ENCODE assay signal across 12 cellular contexts in the genomic region with DNA sequence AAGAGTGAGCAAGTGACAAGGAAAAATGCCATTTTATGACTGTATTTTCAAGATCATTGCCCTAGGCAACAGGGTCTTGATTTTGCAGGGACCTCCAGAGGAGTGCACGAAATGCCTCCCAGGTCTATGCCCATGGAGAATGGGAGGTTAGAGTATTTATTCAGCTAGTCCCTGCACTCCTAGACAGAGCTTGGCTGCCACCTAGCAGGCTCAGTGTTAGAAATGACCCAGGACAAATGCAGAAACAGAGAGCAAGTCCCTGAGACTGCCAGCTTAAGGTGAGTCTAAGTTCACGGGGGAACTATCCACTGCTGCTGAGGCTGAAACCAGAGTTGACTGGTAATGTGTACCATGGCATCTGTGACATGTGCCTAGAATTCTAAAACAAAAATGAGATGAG.
DNase-seq lines count a peak whose midpoint lies in the region; ATAC-seq and TF ChIP-seq lines count a peak whose summit lies in the region.
"Had no signal": no experiment of that assay in that cellular context is flagged by ENCODE, and none has a peak within 500 bp of the region (broad histone marks: within the 10 kb centered on the region; RNA-seq: fewer than 3 reads in every experiment).

No MANE protein-coding gene starts in this region.

- POLR2A ChIA-PET in PC-3 (lab: Charles Lee; ENCODE audit: unreplicated experiment) = no interaction called here
- POLR2A ChIA-PET in OCI-LY7 (lab: Charles Lee) = no interaction called here

- WGBS in right cardiac atrium = 42% methylated on average over 2 of the region's 2 CpGs

- H3K36me3 ChIP-seq in left ventricle myocardium inferior = no peaks in the 10 kb centered on the region
- H3K36me3 ChIP-seq in PC-3 (ENCODE audit: low read depth, low read length) = no peaks in the 10 kb centered on the region
- H3K36me3 ChIP-seq in OCI-LY7 (ENCODE audit: insufficient read depth, low read length) = no peaks in the 10 kb centered on the region
- H3K36me3 ChIP-seq: BLaER1 had no signal

- H3K27ac ChIP-seq in left ventricle myocardium inferior (replicated peaks) (no peak overlapping the region), right cardiac atrium (ENCODE audit: low read length) (no peak overlapping the region), PC-3 (ENCODE audit: low read length) (no peak overlapping the region), OCI-LY7 (ENCODE audit: low read depth, low read length, poor library complexity, severe bottlenecking) (no peak overlapping the region)
- H3K27ac ChIP-seq: BLaER1 had no signal

- H3K9me2 ChIP-seq in PC-3 (replicated peaks; ENCODE audit: low read length) = no peaks in the 10 kb centered on the region
- no peaks in the 10 kb centered on the region for H3K9me2 ChIP-seq in OCI-LY7 (ENCODE audit: insufficient read depth, low read length)

- no peak for ATAC-seq in right cardiac atrium
- ATAC-seq in PC-3 = peak; percentile 87
- no peak for ATAC-seq in GM21825 (IDR thresholded peaks at IDR 0.05; ENCODE audit: unreplicated experiment)
- no peak for ATAC-seq in GM18498 (IDR thresholded peaks at IDR 0.05; ENCODE audit: unreplicated experiment)

- H3K4me3 ChIP-seq in left ventricle myocardium inferior (no peak overlapping the region), right cardiac atrium (ENCODE audit: low read length) (no peak overlapping the region), PC-3 (ENCODE audit: low read length) (no peak overlapping the region), foreskin fibroblast (ENCODE audit: low read depth in 1 of 2, low read length in 2 of 2) (no peak overlapping the region), OCI-LY7 (ENCODE audit: low read depth, low read length, poor library complexity, severe bottlenecking) (no peak overlapping the region)
- H3K4me3 ChIP-seq: BLaER1 had no signal

- H3K4me2 ChIP-seq in PC-3 (ENCODE audit: low read length) (no peak overlapping the region), OCI-LY7 (ENCODE audit: low read length) (no peak overlapping the region)
- H3K4me2 ChIP-seq: BLaER1 had no signal

- CTCF ChIA-PET in PC-3 (lab: Charles Lee) (interaction anchor here (0.6 kb wide), 1 partner anchor 373 kb away, joined by 3 read pairs; no protein-coding TSS in a partner anchor), OCI-LY7 (lab: Charles Lee; ENCODE audit: unreplicated experiment) (no interaction called here)

- H3K27me3 ChIP-seq in left ventricle myocardium inferior (ENCODE audit: low read depth) = peaks cover 24% of the 10 kb centered on the region
- H3K27me3 ChIP-seq in right cardiac atrium (ENCODE audit: control insufficient read depth, insufficient read depth) = no peaks in the 10 kb centered on the region
- H3K27me3 ChIP-seq in PC-3 (ENCODE audit: low read length) = no peaks in the 10 kb centered on the region
- H3K27me3 ChIP-seq: BLaER1 had no signal

- H3K9me3 ChIP-seq in left ventricle myocardium inferior (replicated peaks) (peaks cover 10% of the 10 kb centered on the region), right cardiac atrium (ENCODE audit: control insufficient read depth, low read length) (no peaks in the 10 kb centered on the region), PC-3 (ENCODE audit: low read length) (no peaks in the 10 kb centered on the region), OCI-LY7 (ENCODE audit: low read length) (no peaks in the 10 kb centered on the region)
- H3K9me3 ChIP-seq: BLaER1 had no signal

- H4K20me1 ChIP-seq in PC-3 (ENCODE audit: low read length) (no peaks in the 10 kb centered on the region), OCI-LY7 (ENCODE audit: insufficient read depth, low read length) (no peaks in the 10 kb centered on the region)
- H4K20me1 ChIP-seq: BLaER1 had no signal

- DNase-seq in left ventricle myocardium inferior = no peak
- DNase-seq in right cardiac atrium = no peak
- peak; percentile 47 for DNase-seq in PC-3
- peak in 1 of 2 donors; percentile 72 for DNase-seq in foreskin fibroblast
- DNase-seq in OCI-LY7 (ENCODE audit: low spot score) = no peak
- no peak for DNase-seq in GM10266 (ENCODE audit: extremely low spot score)
- DNase-seq: activated T-cell treated with anti-CD3 and anti-CD28 coated beads for 4 hours; NCI-H69; stimulated activated CD4-positive, alpha-beta T cell treated with anti-CD3 and anti-CD28 coated beads, Interleukin-12 subunit alpha, Interleukin-12 subunit beta, amount 100 ng/mL, for 4 hours had no signal

- intact Hi-C loops in left ventricle myocardium inferior (cut with micrococcal nuclease) (no loop called here), right cardiac atrium (cut with DNase I) (loop anchor here in 2 of 4 donors (10.0 kb wide), 2 partner anchors 134 to 144 kb away; no protein-coding TSS in a partner anchor), PC-3 (cut with micrococcal nuclease) (no loop called here), OCI-LY7 (cut with micrococcal nuclease; ENCODE audit: unreplicated experiment) (no loop called here)

- TF ChIP-seq CTCF in left ventricle myocardium inferior (IDR thresholded peaks at IDR 0.05; ENCODE audit: borderline replicate concordance) = peak; percentile 47
- peak; percentile 50 for TF ChIP-seq CTCF in PC-3 (conservative IDR thresholded peaks at IDR 0.05; ENCODE audit: low read depth, low read length)
- peak; percentile 33 for TF ChIP-seq CTCF in foreskin fibroblast (IDR thresholded peaks at IDR 0.05; ENCODE audit: low read depth, low read length)
- no peak for TF ChIP-seq CTCF in OCI-LY7 (conservative IDR thresholded peaks at IDR 0.05; ENCODE audit: low read length)
- TF ChIP-seq CTCF in GM10266 (IDR thresholded peaks at IDR 0.05; ENCODE audit: control insufficient read depth, insufficient read depth, low read depth, missing control alignments) = no peak

- BruUV-seq in PC-3 (replicated peaks; lab: Mats Ljungman, UMichigan) (no TSS peak), OCI-LY7 (replicated peaks; lab: Mats Ljungman, UMichigan) (no TSS peak)

- no peaks in the 10 kb centered on the region for H3K79me2 ChIP-seq in PC-3 (ENCODE audit: low read length)
- no peaks in the 10 kb centered on the region for H3K79me2 ChIP-seq in OCI-LY7 (ENCODE audit: insufficient read depth, low read depth, low read length)

- H3K4me1 ChIP-seq in left ventricle myocardium inferior (no peaks in the 10 kb centered on the region), right cardiac atrium (ENCODE audit: control insufficient read depth, insufficient read depth, low read length) (no peaks in the 10 kb centered on the region), PC-3 (ENCODE audit: insufficient read depth, low read length) (peaks cover 8% of the 10 kb centered on the region; the same call in 1 of the 2 replicates), OCI-LY7 (ENCODE audit: insufficient read depth, low read length, poor library complexity, severe bottlenecking) (no peaks in the 10 kb centered on the region)

- H3F3A ChIP-seq in PC-3 (ENCODE audit: low read length, unreplicated experiment) = no peaks in the 10 kb centered on the region

- no peak overlapping the region for H3K9ac ChIP-seq in PC-3 (ENCODE audit: low read length)
- H3K9ac ChIP-seq: BLaER1 had no signal

- H2AFZ ChIP-seq in PC-3 (ENCODE audit: low read length) (no peak overlapping the region), OCI-LY7 (ENCODE audit: low read length) (no peak overlapping the region)

Comparison
In these comparisons a context has a peak if more than half of its experiments do, and no peak if none do; other contexts are left out.
1. CTCF ChIP-seq: peak in left ventricle myocardium inferior (single experiment), PC-3 (single experiment) and foreskin fibroblast (single experiment); none in OCI-LY7 (single experiment) and GM10266 (single experiment).